In genomic region chr5:149943177-149943949, GRCh38 we compare ENCODE assay signal across 1 cellular context.
TF ChIP-seq lines count a peak whose summit lies in the region.
"Not testable (repeated sequence)": the region's sequence is repeated elsewhere in the genome, so short reads cannot be mapped to it uniquely, and the experiment has no call there.

No MANE protein-coding gene starts in this region.

TF ChIP-seq in K562, 482 proteins besides CTCF, POLR2A, EP300 and RAD21 (continues in another document):
- TF ChIP-seq MEF2D (tag; conservative IDR thresholded peaks at IDR 0.05; ENCODE audit: low read depth): peak; percentile 55; the same call in 1 of the 2 replicates
- peak; percentile 65; the same call in 1 of the 2 replicates for TF ChIP-seq GTF2A2 (tag; IDR thresholded peaks at IDR 0.05)
- TF ChIP-seq NR4A1 (CRISPR knock-in tag; IDR thresholded peaks at IDR 0.05); NR2C1 (IDR thresholded peaks at IDR 0.05); MYC (IDR thresholded peaks at IDR 0.05; ENCODE audit: low read depth, low read length); ZNF740 (CRISPR knock-in tag; IDR thresholded peaks at IDR 0.05); ATF1 (CRISPR knock-in tag; IDR thresholded peaks at IDR 0.05): not testable (repeated sequence)
- peak; percentile 95 for TF ChIP-seq NR4A1 (tag; IDR thresholded peaks at IDR 0.05)
- TF ChIP-seq CXXC5 (CRISPR knock-in tag; IDR thresholded peaks at IDR 0.05): peak; percentile 63
- 0 out of 2 replicates have a peak, but pooled peaks have one; percentile 39 for TF ChIP-seq ZBTB17 (CRISPR knock-in tag; IDR thresholded peaks at IDR 0.05)
- 0 out of 2 replicates have a peak, but pooled peaks have one; percentile 17 for TF ChIP-seq ZNF324 (CRISPR knock-in tag; IDR thresholded peaks at IDR 0.05)
- 0 out of 2 replicates have a peak, but pooled peaks have one; percentile 50 for TF ChIP-seq ID3 (CRISPR knock-in tag; IDR thresholded peaks at IDR 0.05)
- TF ChIP-seq ID3 (tag; IDR thresholded peaks at IDR 0.05): peak; percentile 78; the same call in 1 of the 2 replicates
- peak; percentile 58; the same call in 1 of the 2 replicates for TF ChIP-seq TAF7 (tag; IDR thresholded peaks at IDR 0.05)
- peak; percentile 48; the same call in 1 of the 2 replicates for TF ChIP-seq NR2C1 (tag; IDR thresholded peaks at IDR 0.05)
- peak; percentile 88 for TF ChIP-seq PTRF (tag; IDR thresholded peaks at IDR 0.05)
- peak; percentile 77; the same call in 1 of the 2 replicates for TF ChIP-seq DMBX1 (CRISPR knock-in tag; IDR thresholded peaks at IDR 0.05; ENCODE audit: borderline replicate concordance)
- 0 out of 2 replicates have a peak, but pooled peaks have one; percentile 35 for TF ChIP-seq ZKSCAN8 (CRISPR knock-in tag; IDR thresholded peaks at IDR 0.05)
- peak; percentile 20; the same call in 1 of the 2 replicates for TF ChIP-seq GMEB1 (CRISPR knock-in tag; IDR thresholded peaks at IDR 0.05)
- TF ChIP-seq ZNF311 (CRISPR knock-in tag; IDR thresholded peaks at IDR 0.05): peak; percentile 92
- TF ChIP-seq SMAD4 (CRISPR knock-in tag; conservative IDR thresholded peaks at IDR 0.05): peak; percentile 82
- TF ChIP-seq ZNF449 (CRISPR knock-in tag; IDR thresholded peaks at IDR 0.05): peak; percentile 46; the same call in 1 of the 2 replicates
- peak in 1 of 2 experiments; percentile 67; a peak in 1 of 4 replicates for TF ChIP-seq ZNF639 (CRISPR knock-in tag; conservative IDR thresholded peaks at IDR 0.05 in 1 of 2, IDR thresholded peaks at IDR 0.05 in 1 of 2)
- TF ChIP-seq HDAC8 (tag; IDR thresholded peaks at IDR 0.05): 0 out of 2 replicates have a peak, but pooled peaks have one; percentile 51
- TF ChIP-seq ZNF766 (CRISPR knock-in tag; conservative IDR thresholded peaks at IDR 0.05): peak; percentile 46; the same call in 1 of the 2 replicates
- TF ChIP-seq ZNF668 (CRISPR knock-in tag; IDR thresholded peaks at IDR 0.05): peak; percentile 78; the same call in 1 of the 2 replicates
- TF ChIP-seq MECOM (CRISPR knock-in tag; IDR thresholded peaks at IDR 0.05): peak; percentile 62; the same call in 1 of the 2 replicates
- peak; percentile 25 to 81; a peak in 1 of 4 replicates for TF ChIP-seq FOXA3 (CRISPR knock-in tag; conservative IDR thresholded peaks at IDR 0.05 in 1 of 2, IDR thresholded peaks at IDR 0.05 in 1 of 2)
- peak; percentile 85; the same call in 1 of the 2 replicates for TF ChIP-seq KLF6 (CRISPR knock-in tag; IDR thresholded peaks at IDR 0.05; ENCODE audit: borderline replicate concordance)
- TF ChIP-seq L3MBTL2 (IDR thresholded peaks at IDR 0.05): peak; percentile 35; the same call in 1 of the 2 replicates
- TF ChIP-seq CREB3 (tag; conservative IDR thresholded peaks at IDR 0.05; ENCODE audit: low read depth): peak; percentile 91; the same call in 1 of the 2 replicates
- TF ChIP-seq MYC (CRISPR knock-in tag; IDR thresholded peaks at IDR 0.05; ENCODE audit: borderline replicate concordance, low read depth): peak; percentile 86; the same call in 1 of the 2 replicates
- TF ChIP-seq DDX20 (tag; IDR thresholded peaks at IDR 0.05; ENCODE audit: low read depth): peak; percentile 75; the same call in 1 of the 2 replicates
- TF ChIP-seq HINFP (tag; conservative IDR thresholded peaks at IDR 0.05; ENCODE audit: low read depth): peak; percentile 75
- TF ChIP-seq NFE2L1 (tag; IDR thresholded peaks at IDR 0.05; ENCODE audit: borderline replicate concordance, low read depth): peak; percentile 18; the same call in 1 of the 2 replicates
- peak; percentile 81 for TF ChIP-seq PTTG1 (tag; IDR thresholded peaks at IDR 0.05; ENCODE audit: low read depth)
- peak in 1 of 2 experiments; percentile 90; a peak in 2 of 4 replicates for TF ChIP-seq ZNF740 (tag; IDR thresholded peaks at IDR 0.05)
- peak; percentile 66; the same call in 1 of the 2 replicates for TF ChIP-seq ZNF41 (CRISPR knock-in tag; conservative IDR thresholded peaks at IDR 0.05)
- TF ChIP-seq ZNF79 (CRISPR knock-in tag; IDR thresholded peaks at IDR 0.05; ENCODE audit: low read depth): peak; percentile 26; the same call in 1 of the 2 replicates
- 0 out of 2 replicates have a peak, but pooled peaks have one; percentile 25 for TF ChIP-seq PYGO2 (tag; IDR thresholded peaks at IDR 0.05)
- TF ChIP-seq TCFL5 (CRISPR knock-in tag; conservative IDR thresholded peaks at IDR 0.05): peak; percentile 43; the same call in 1 of the 2 replicates
- peak; percentile 81; the same call in 1 of the 2 replicates for TF ChIP-seq ZNF644 (tag; IDR thresholded peaks at IDR 0.05; ENCODE audit: low read depth)
- TF ChIP-seq ZNF592 (IDR thresholded peaks at IDR 0.05): peak; percentile 96
- TF ChIP-seq ZBTB9 (CRISPR knock-in tag; IDR thresholded peaks at IDR 0.05): 0 out of 2 replicates have a peak, but pooled peaks have one; percentile 38
- peak; percentile 43 for TF ChIP-seq ATF1 (tag; IDR thresholded peaks at IDR 0.05)
- TF ChIP-seq ZFP1 (CRISPR knock-in tag; IDR thresholded peaks at IDR 0.05): peak; percentile 56; the same call in 1 of the 2 replicates
- peak; percentile 81; the same call in 1 of the 2 replicates for TF ChIP-seq ZNF197 (CRISPR knock-in tag; IDR thresholded peaks at IDR 0.05; ENCODE audit: low read depth)
